ENCODE assay signal across 8 cellular contexts in the genomic region with DNA sequence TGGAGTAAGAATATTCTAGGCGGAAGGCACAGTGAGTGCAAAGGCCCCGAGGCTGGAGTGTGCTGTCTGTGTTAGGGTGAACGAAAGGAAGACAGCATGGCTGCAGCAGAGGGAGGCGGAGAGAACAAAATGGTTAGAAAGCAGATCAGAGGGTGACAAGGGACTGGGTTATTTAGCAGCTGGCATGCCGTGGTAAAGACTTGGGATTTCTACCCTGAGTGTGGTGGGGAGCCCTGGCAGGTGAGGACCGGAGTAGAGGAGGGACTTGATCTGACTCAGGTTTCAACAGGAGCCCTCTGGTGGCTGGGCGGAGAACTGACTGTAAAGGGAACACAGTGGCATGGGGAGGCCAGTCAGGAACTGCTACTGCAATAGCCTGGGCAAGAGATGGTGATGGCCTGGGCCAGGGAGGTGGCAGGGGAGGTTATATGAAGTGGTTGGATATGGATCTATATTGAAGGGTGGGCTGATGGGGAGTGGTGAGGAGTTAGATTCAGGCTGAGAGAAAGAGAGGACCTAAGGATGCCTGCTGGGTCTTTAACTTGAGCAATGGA. TPM values are rescaled to one million over a fixed set of nuclear protein-coding genes. Genes with fewer than 3 reads are reported as not detected.
A peak's percentile ranks its signal among the peaks of the same experiment; 100 is the strongest.
DNase-seq lines count a peak whose midpoint lies in the region; ATAC-seq and TF ChIP-seq lines count a peak whose summit lies in the region.

No MANE protein-coding gene starts in this region.

- no peaks in the 10 kb centered on the region for H3K27me3 ChIP-seq in psoas muscle (ENCODE audit: insufficient read depth in 3 of 3, low read length in 2 of 3)
- H3K27me3 ChIP-seq in aorta (ENCODE audit: control insufficient read depth in 1 of 2, insufficient read depth in 2 of 2, low read length in 1 of 2): no peaks in the 10 kb centered on the region

- H3K27ac ChIP-seq in psoas muscle (no peak overlapping the region), aorta (ENCODE audit: low read depth in 1 of 2, low read length in 2 of 2) (no peak overlapping the region)

- H3K36me3 ChIP-seq in psoas muscle (ENCODE audit: insufficient read depth in 1 of 2, low read depth in 1 of 2) (no peaks in the 10 kb centered on the region), aorta (ENCODE audit: control insufficient read depth in 1 of 2, insufficient read depth in 2 of 2, low read length in 1 of 2) (no peaks in the 10 kb centered on the region)

- peak overlapping the region; percentile 88 for H3K27ac Mint-ChIP-seq in activated naive CD8-positive, alpha-beta T cell

- H3K27me3 Mint-ChIP-seq in activated naive CD8-positive, alpha-beta T cell: no peaks in the 10 kb centered on the region

- 58 to 68% (median 62%) methylated on average over 7 of the region's 7 CpGs for WGBS in psoas muscle, 3 donors
- 70 to 74% methylated on average over 7 of the region's 7 CpGs for WGBS in aorta, 2 donors

- DNase-seq in Ammon's horn (ENCODE audit: low spot score) (peak; percentile 77), NCI-H1417 treated with DMSO at 0.1 percent for 48 hours (lab: John Stamatoyannopoulos, UW) (peak; percentile 9), SW 1271 (lab: John Stamatoyannopoulos, UW) (peak; percentile 40 to 76), Right ventricle myocardium superior (peak; percentile 91), psoas muscle (peak; percentile 83 to 85), aorta (peak; percentile 91 to 92)

- H3K4me3 ChIP-seq in psoas muscle (no peak overlapping the region), aorta (ENCODE audit: low read length in 2 of 2) (no peak overlapping the region)

- peak; percentile 51 for ATAC-seq in GM21447 (IDR thresholded peaks at IDR 0.05; ENCODE audit: unreplicated experiment)
- peak; percentile 77 for ATAC-seq in Right ventricle myocardium superior (ENCODE audit: poor library complexity)
- ATAC-seq in psoas muscle: peak; percentile 64 to 76 (median 74)
- ATAC-seq in aorta (ENCODE audit: low FRiP score): peak; percentile 69

- no peaks in the 10 kb centered on the region for H3K36me3 Mint-ChIP-seq in activated naive CD8-positive, alpha-beta T cell

- intact Hi-C loops in Right ventricle myocardium superior (cut with DNase I): loop anchor here (2.0 to 10.0 kb wide), 2 partner anchors 189 to 443 kb away; no protein-coding TSS in a partner anchor
- intact Hi-C loops in psoas muscle (cut with DNase I): loop anchor here (2.0 to 10.0 kb wide), 3 partner anchors 35 to 443 kb away; a partner anchor contains a TSS
- intact Hi-C loops in aorta (cut with DNase I): loop anchor here in 1 of 2 donors (5.0 to 10.0 kb wide), 2 partner anchors 153 to 446 kb away; no protein-coding TSS in a partner anchor

- TF ChIP-seq CTCF in psoas muscle (IDR thresholded peaks at IDR 0.05): peak; percentile 66

- H3K4me1 ChIP-seq in psoas muscle (no peaks in the 10 kb centered on the region), aorta (ENCODE audit: control insufficient read depth in 1 of 2, insufficient read depth in 2 of 2, low read length in 2 of 2) (no peaks in the 10 kb centered on the region)

- H3K4me1 Mint-ChIP-seq in activated naive CD8-positive, alpha-beta T cell (ENCODE audit: low read depth): peaks cover 58% of the 10 kb centered on the region

- H3K9me3 Mint-ChIP-seq in activated naive CD8-positive, alpha-beta T cell (ENCODE audit: low read depth): no peaks in the 10 kb centered on the region

- H3K4me3 Mint-ChIP-seq in activated naive CD8-positive, alpha-beta T cell: peak overlapping the region; percentile 25

- no peaks in the 10 kb centered on the region for H3K9me3 ChIP-seq in psoas muscle
- H3K9me3 ChIP-seq in aorta (ENCODE audit: control insufficient read depth, low read length): no peaks in the 10 kb centered on the region

RNA-seq across cellular contexts. Expression of a gene that starts 38.0 kb away (rescaled TPM):
- total RNA-seq in Right ventricle myocardium superior (28.3 TPM), psoas muscle (10 to 100 TPM; 18.0 to 45.5 (median 32.8) TPM), aorta (10 to 100 TPM; 42.7 to 54.2 TPM)
- polyA plus RNA-seq in psoas muscle (10 to 100 TPM in 1 of 3 donors, 1 to 10 TPM in 2; 2.8 to 16.5 (median 7.8) TPM), aorta (10 to 100 TPM; 17.2 to 24.8 TPM)

RNA-seq across cellular contexts. Expression of a gene that starts 49.6 kb away (rescaled TPM):
- total RNA-seq in Right ventricle myocardium superior (5.6 TPM), psoas muscle (10 to 100 TPM in 3 of 4 donors, 1 to 10 TPM in 1; 6.3 to 25.6 (median 11.5) TPM), aorta (10 to 100 TPM; 11.2 to 17.0 TPM)
- polyA plus RNA-seq in psoas muscle (1 to 10 TPM; 4.3 to 9.0 (median 6.7) TPM), aorta (1 to 10 TPM; 3.9 to 4.1 TPM)

RNA-seq across cellular contexts. Expression of a gene that starts 50.0 kb away (rescaled TPM):
- total RNA-seq in Right ventricle myocardium superior: not detected
- total RNA-seq in psoas muscle: 1 to 10 TPM in 1 of 4 donors, under 1 TPM in 2, not detected in 1; 0.47 to 4.3 (median 0.97) TPM
- under 1 TPM; 0.05 to 0.15 (median 0.14) TPM for polyA plus RNA-seq in psoas muscle
- total RNA-seq in aorta: 1 to 10 TPM; 2.2 to 2.7 TPM
- polyA plus RNA-seq in aorta: under 1 TPM; 0.50 to 0.54 TPM

Comparison
In these comparisons a context has a peak if more than half of its experiments do, and no peak if none do; other contexts are left out.
1. DNase-seq: peak in every context shown above with its lines; median percentile 92 in aorta; 91 in Right ventricle myocardium superior; 84 in psoas muscle; 77 in Ammon's horn; 58 in SW 1271; 9 in NCI-H1417 treated with DMSO at 0.1 percent for 48 hours.